27 cellular contexts compared by ENCODE assay signal in the genomic region with DNA sequence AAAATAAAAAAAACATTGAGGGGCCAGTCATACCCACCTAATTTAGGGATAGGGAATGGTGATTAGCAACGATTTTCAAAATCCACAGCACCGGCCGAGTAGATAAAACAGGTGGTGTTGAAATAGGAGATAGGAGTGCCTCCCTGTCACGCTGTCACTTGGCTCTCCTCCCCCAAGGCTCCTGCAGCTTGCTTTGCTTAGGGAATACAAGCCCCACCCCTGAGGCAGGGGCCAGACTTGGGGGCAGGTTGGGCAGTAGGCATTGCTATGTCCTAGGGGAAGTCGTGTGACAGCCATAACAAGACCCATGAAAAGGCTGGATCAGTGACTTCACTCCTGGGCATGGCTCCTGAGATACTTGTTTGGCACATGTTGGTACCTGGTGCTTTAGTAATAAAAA. TPM values are rescaled to one million over a fixed set of nuclear protein-coding genes. Genes with fewer than 3 reads are reported as not detected.
DNase-seq lines count a peak whose midpoint lies in the region; ATAC-seq and TF ChIP-seq lines count a peak whose summit lies in the region.
"Had no signal": no experiment of that assay in that cellular context is flagged by ENCODE, and none has a peak within 500 bp of the region (broad histone marks: within the 10 kb centered on the region; RNA-seq: fewer than 3 reads in every experiment).

No MANE protein-coding gene starts in this region.

- no peak overlapping the region for H2AFZ ChIP-seq in neuronal stem cell (ENCODE audit: low read length)

- H3K4me1 ChIP-seq in gastrocnemius medialis (no peaks in the 10 kb centered on the region), neuronal stem cell (ENCODE audit: control insufficient read depth in 2 of 2, insufficient read depth in 1 of 2, low read depth in 1 of 2, low read length in 2 of 2) (no peaks in the 10 kb centered on the region)

- no peak overlapping the region for H3K18ac ChIP-seq in neuronal stem cell (ENCODE audit: low read length)

- H2BK120ac ChIP-seq in neuronal stem cell (ENCODE audit: low read depth, low read length): no peak overlapping the region

- no peak overlapping the region for H3K9ac ChIP-seq in neuronal stem cell (ENCODE audit: low read depth, low read length, poor library complexity)

- no peak for ATAC-seq in activated T-cell treated with anti-CD3 and anti-CD28 coated beads, Interleukin-2, amount 50 U/mL, for 72 hours (replicated peaks in 1 of 2)
- no peak for ATAC-seq in effector memory CD8-positive, alpha-beta T cell (replicated peaks)
- peak; percentile 71 to 85 for ATAC-seq in gastrocnemius medialis
- ATAC-seq: HCT116, Panc1 had no signal

- H3K27ac Mint-ChIP-seq in activated T-cell treated with anti-CD3 and anti-CD28 coated beads, Interleukin-2, amount 50 U/mL, for 24 hours: peak overlapping the region; percentile 11
- H3K27ac Mint-ChIP-seq in activated T-cell treated with anti-CD3 and anti-CD28 coated beads, Interleukin-2, amount 50 U/mL, for 72 hours: no peak overlapping the region
- peak overlapping the region; percentile 63 to 92 for H3K27ac Mint-ChIP-seq in effector memory CD8-positive, alpha-beta T cell
- H3K27ac Mint-ChIP-seq: B cell had no signal

- H3K36me3 ChIP-seq in gastrocnemius medialis (peaks cover 2 to 86% of the 10 kb centered on the region in 2 donors), neuronal stem cell (replicated peaks in 1 of 2; ENCODE audit: control insufficient read depth in 2 of 2, insufficient read depth in 2 of 2, low read length in 2 of 2) (peaks cover 61 to 98% of the 10 kb centered on the region in 2 donors)

- H3K9me3 ChIP-seq in gastrocnemius medialis (no peaks in the 10 kb centered on the region), neuronal stem cell (replicated peaks in 1 of 2; ENCODE audit: control insufficient read depth in 2 of 2, insufficient read depth in 1 of 2, low read depth in 1 of 2, low read length in 2 of 2) (no peaks in the 10 kb centered on the region)

- no peak overlapping the region for H4K91ac ChIP-seq in neuronal stem cell (ENCODE audit: low read depth, low read length, poor library complexity)

- no peak for TF ChIP-seq CTCF in gastrocnemius medialis (IDR thresholded peaks at IDR 0.05 in 4 of 5, conservative IDR thresholded peaks at IDR 0.05 in 1 of 5)

- no peak overlapping the region for H4K8ac ChIP-seq in neuronal stem cell (ENCODE audit: low read depth, low read length)

- TF ChIP-seq POLR2A in gastrocnemius medialis (IDR thresholded peaks at IDR 0.05): no peak

- H2BK15ac ChIP-seq in neuronal stem cell (ENCODE audit: low read length): no peak overlapping the region

- no peaks in the 10 kb centered on the region for H3K79me1 ChIP-seq in neuronal stem cell (ENCODE audit: low read depth, low read length)

- H3K4me1 Mint-ChIP-seq in activated T-cell treated with anti-CD3 and anti-CD28 coated beads, Interleukin-2, amount 50 U/mL, for 24 hours (ENCODE audit: low read depth): no peaks in the 10 kb centered on the region
- no peaks in the 10 kb centered on the region for H3K4me1 Mint-ChIP-seq in activated T-cell treated with anti-CD3 and anti-CD28 coated beads, Interleukin-2, amount 50 U/mL, for 72 hours (ENCODE audit: low read depth)
- no peaks in the 10 kb centered on the region for H3K4me1 Mint-ChIP-seq in effector memory CD8-positive, alpha-beta T cell (ENCODE audit: low read depth in 2 of 2)
- H3K4me1 Mint-ChIP-seq: B cell; CD8-positive, alpha-beta memory T cell had no signal

- no peak overlapping the region for H3K23ac ChIP-seq in neuronal stem cell (ENCODE audit: low read depth, low read length, poor library complexity)

- no CpG with 5 or more reads among the region's 5 CpGs for WGBS in neuronal stem cell (ENCODE audit: extremely low coverage in 2 of 2, insufficient read length in 2 of 2, insufficient replicate concordance in 1 of 2), 2 donors

- H3K4me3 ChIP-seq in gastrocnemius medialis (no peak overlapping the region), neuronal stem cell (ENCODE audit: low read length in 2 of 2) (no peak overlapping the region)

- in situ Hi-C loops in gastrocnemius medialis (cut with MboI; ENCODE audit: low sequenced_read_pairs in 4 of 4): loop anchor here in 2 of 4 donors (10.0 to 25.0 kb wide), 3 partner anchors 45 to 177 kb away; a partner anchor contains a TSS

- DNase-seq in activated T-cell treated with anti-CD3 and anti-CD28 coated beads, Interleukin-2, amount 50 U/mL, for 24 hours: no peak
- DNase-seq in activated T-cell treated with anti-CD3 and anti-CD28 coated beads, Interleukin-2, amount 50 U/mL, for 72 hours: no peak
- DNase-seq in effector memory CD8-positive, alpha-beta T cell: no peak
- DNase-seq in gastrocnemius medialis (peak; percentile 19 to 76), neuronal stem cell (ENCODE audit: low spot score) (no peak)
- no peak for DNase-seq in stimulated activated naive CD4-positive, alpha-beta T cell (lab: John Stamatoyannopoulos, UW)
- DNase-seq: Calu3; CD8-positive, alpha-beta memory T cell; DMS153; DND-41; Karpas-422; NCI-H1092; NCI-H1417 treated with DMSO at 0.1 percent for 48 hours; NCI-H1694 treated with DMSO at 0.1 percent for 48 hours; NCI-H2081; NCI-H226; NCI-H510A; NCI-H69; SHP77 treated with DMSO at 0.1 percent for 48 hours had no signal

- no peaks in the 10 kb centered on the region for H3K27me3 Mint-ChIP-seq in activated T-cell treated with anti-CD3 and anti-CD28 coated beads, Interleukin-2, amount 50 U/mL, for 24 hours
- no peaks in the 10 kb centered on the region for H3K27me3 Mint-ChIP-seq in activated T-cell treated with anti-CD3 and anti-CD28 coated beads, Interleukin-2, amount 50 U/mL, for 72 hours (ENCODE audit: low read depth)
- no peaks in the 10 kb centered on the region for H3K27me3 Mint-ChIP-seq in effector memory CD8-positive, alpha-beta T cell
- H3K27me3 Mint-ChIP-seq: B cell; CD8-positive, alpha-beta memory T cell had no signal

- no peak overlapping the region for H3K4me3 Mint-ChIP-seq in activated T-cell treated with anti-CD3 and anti-CD28 coated beads, Interleukin-2, amount 50 U/mL, for 24 hours
- H3K4me3 Mint-ChIP-seq in activated T-cell treated with anti-CD3 and anti-CD28 coated beads, Interleukin-2, amount 50 U/mL, for 72 hours: no peak overlapping the region
- no peak overlapping the region for H3K4me3 Mint-ChIP-seq in effector memory CD8-positive, alpha-beta T cell
- H3K4me3 Mint-ChIP-seq: B cell had no signal

- peaks cover 98% of the 10 kb centered on the region for H3K36me3 Mint-ChIP-seq in activated T-cell treated with anti-CD3 and anti-CD28 coated beads, Interleukin-2, amount 50 U/mL, for 24 hours (ENCODE audit: low read depth)
- H3K36me3 Mint-ChIP-seq in activated T-cell treated with anti-CD3 and anti-CD28 coated beads, Interleukin-2, amount 50 U/mL, for 72 hours (ENCODE audit: insufficient read depth in 2 of 2): peaks cover 12 to 33% of the 10 kb centered on the region in 2 donors
- peaks cover 98% of the 10 kb centered on the region for H3K36me3 Mint-ChIP-seq in effector memory CD8-positive, alpha-beta T cell (ENCODE audit: insufficient read depth)

- H3K27me3 ChIP-seq in gastrocnemius medialis: no peaks in the 10 kb centered on the region
- no peaks in the 10 kb centered on the region for H3K27me3 ChIP-seq in neuronal stem cell (ENCODE audit: control insufficient read depth in 3 of 3, insufficient read depth in 3 of 3, low read depth in 1 of 3, low read length in 3 of 3)

- H3K4ac ChIP-seq in neuronal stem cell (ENCODE audit: low read length): no peak overlapping the region

- H3K27ac ChIP-seq in gastrocnemius medialis: peak overlapping the region; percentile 10 to 62 (median 30)
- no peak overlapping the region for H3K27ac ChIP-seq in neuronal stem cell (replicated peaks; ENCODE audit: low read length)
- H3K27ac ChIP-seq: 22Rv1, C4-2B, HL-60 had no signal

- no peak overlapping the region for H3K4me2 ChIP-seq in neuronal stem cell (ENCODE audit: insufficient read depth, low read length, poor library complexity, severe bottlenecking)

- H3K9me3 Mint-ChIP-seq in activated T-cell treated with anti-CD3 and anti-CD28 coated beads, Interleukin-2, amount 50 U/mL, for 24 hours: no peaks in the 10 kb centered on the region
- no peaks in the 10 kb centered on the region for H3K9me3 Mint-ChIP-seq in activated T-cell treated with anti-CD3 and anti-CD28 coated beads, Interleukin-2, amount 50 U/mL, for 72 hours
- no peaks in the 10 kb centered on the region for H3K9me3 Mint-ChIP-seq in effector memory CD8-positive, alpha-beta T cell
- H3K9me3 Mint-ChIP-seq: CD8-positive, alpha-beta memory T cell had no signal

- H2BK12ac ChIP-seq in neuronal stem cell (ENCODE audit: low read length): no peak overlapping the region

- H2AK5ac ChIP-seq in neuronal stem cell (ENCODE audit: low read depth, low read length): no peak overlapping the region

- H3K14ac ChIP-seq in neuronal stem cell (ENCODE audit: low read length): no peak overlapping the region

- no peak overlapping the region for H2BK5ac ChIP-seq in neuronal stem cell (ENCODE audit: low read length)

- intact Hi-C loops in gastrocnemius medialis (cut with DNase I; ENCODE audit: low total_unique reads): no loop called here

RNA-seq across cellular contexts. Expression of a gene that starts 25.8 kb away (rescaled TPM):
- total RNA-seq in activated T-cell treated with anti-CD3 and anti-CD28 coated beads, Interleukin-2, amount 50 U/mL, for 72 hours: 100 to 1,000 TPM; 211 to 249 TPM
- total RNA-seq in gastrocnemius medialis: 10 to 100 TPM; 20.3 to 56.9 (median 39.3) TPM
- polyA plus RNA-seq in neuronal stem cell (2013, experiment 1 of 2): 40.1 TPM
- polyA plus RNA-seq in neuronal stem cell (2013, experiment 2 of 2): 39.2 TPM

RNA-seq across cellular contexts. Expression of a gene that starts 28.7 kb away (rescaled TPM):
- under 1 TPM in 1 of 2 donors, not detected in 1; 0.25 TPM for total RNA-seq in activated T-cell treated with anti-CD3 and anti-CD28 coated beads, Interleukin-2, amount 50 U/mL, for 72 hours
- not detected for total RNA-seq in gastrocnemius medialis
- 0.03 TPM for polyA plus RNA-seq in neuronal stem cell (2013, experiment 1 of 2)
- polyA plus RNA-seq in neuronal stem cell (2013, experiment 2 of 2): not detected
- total RNA-seq: Calu3; CD8-positive, alpha-beta memory T cell; H4; OCI-LY7 had no signal

RNA-seq across cellular contexts. Expression of a gene that starts 30.5 kb away (rescaled TPM):
- total RNA-seq in activated T-cell treated with anti-CD3 and anti-CD28 coated beads, Interleukin-2, amount 50 U/mL, for 72 hours: 10 to 100 TPM; 28.5 to 29.0 TPM
- 10 to 100 TPM; 24.2 to 43.1 (median 31.2) TPM for total RNA-seq in gastrocnemius medialis
- polyA plus RNA-seq in neuronal stem cell (2013, experiment 1 of 2): 12.7 TPM
- polyA plus RNA-seq in neuronal stem cell (2013, experiment 2 of 2): 12.7 TPM

RNA-seq across cellular contexts. Expression of a gene that starts 38.9 kb away (rescaled TPM):
- 10 to 100 TPM; 23.2 to 25.5 TPM for total RNA-seq in activated T-cell treated with anti-CD3 and anti-CD28 coated beads, Interleukin-2, amount 50 U/mL, for 72 hours
- 10 to 100 TPM in 3 of 4 donors, 1 to 10 TPM in 1; 7.9 to 26.1 (median 16.9) TPM for total RNA-seq in gastrocnemius medialis
- polyA plus RNA-seq in neuronal stem cell (2013, experiment 1 of 2): 4.8 TPM
- polyA plus RNA-seq in neuronal stem cell (2013, experiment 2 of 2): 4.9 TPM
- total RNA-seq: OCI-LY7 had no signal

RNA-seq across cellular contexts. Expression of a gene that starts 48.6 kb away (rescaled TPM):
- total RNA-seq in activated T-cell treated with anti-CD3 and anti-CD28 coated beads, Interleukin-2, amount 50 U/mL, for 72 hours: 1 to 10 TPM; 4.3 to 7.8 TPM
- 1 to 10 TPM; 2.8 to 8.4 (median 5.0) TPM for total RNA-seq in gastrocnemius medialis
- 0.63 TPM for polyA plus RNA-seq in neuronal stem cell (2013, experiment 1 of 2)
- polyA plus RNA-seq in neuronal stem cell (2013, experiment 2 of 2): 0.62 TPM
- total RNA-seq: H4 had no signal
- polyA plus RNA-seq: CD8-positive, alpha-beta memory T cell had no signal

Comparison
In these comparisons a context has a peak if more than half of its experiments do, and no peak if none do; other contexts are left out.
1. DNase-seq: peak in gastrocnemius medialis (2 of 2); none in activated T-cell treated with anti-CD3 and anti-CD28 coated beads, Interleukin-2, amount 50 U/mL, for 24 hours (single experiment), activated T-cell treated with anti-CD3 and anti-CD28 coated beads, Interleukin-2, amount 50 U/mL, for 72 hours (0 of 2), effector memory CD8-positive, alpha-beta T cell (0 of 3), stimulated activated naive CD4-positive, alpha-beta T cell (0 of 6) and neuronal stem cell (single experiment).
2. ATAC-seq: peak in gastrocnemius medialis (2 of 2); none in activated T-cell treated with anti-CD3 and anti-CD28 coated beads, Interleukin-2, amount 50 U/mL, for 72 hours (0 of 2) and effector memory CD8-positive, alpha-beta T cell (single experiment).